ENCODE assay signal across 9 cellular contexts in the genomic region with DNA sequence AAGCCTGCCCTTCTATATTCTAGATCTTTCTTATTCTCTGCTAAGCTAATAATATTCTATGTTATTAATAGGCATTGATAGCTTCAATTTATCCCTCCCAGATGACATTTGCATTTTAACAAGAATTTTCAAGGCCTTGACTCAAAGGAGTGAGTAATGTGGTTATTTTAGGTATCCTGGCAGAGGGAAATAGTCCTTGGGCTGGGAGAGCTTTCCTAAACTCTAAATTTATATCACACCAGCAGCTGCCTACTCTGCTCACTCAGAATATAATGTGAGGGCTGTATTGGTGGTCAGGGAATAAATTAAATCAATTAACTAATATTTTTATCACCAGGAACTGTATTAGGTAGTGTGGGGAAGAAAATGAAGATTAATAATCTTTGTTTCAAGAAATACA.
"Had no signal": no experiment of that assay in that cellular context is flagged by ENCODE, and none has a peak within 500 bp of the region (broad histone marks: within the 10 kb centered on the region; RNA-seq: fewer than 3 reads in every experiment).

No MANE protein-coding gene starts in this region.

- H3K4me3 ChIP-seq: ascending aorta had no signal

- H3K27me3 Mint-ChIP-seq: type B pancreatic cell had no signal

- ATAC-seq: activated CD4-positive, CD25-positive, alpha-beta regulatory T cell treated with anti-CD3 and anti-CD28 coated beads, Interleukin-2, amount 50 U/mL, for 24 hours had no signal

- H3K27ac Mint-ChIP-seq: activated T-helper 1 cell treated with anti-CD3 and anti-CD28 coated beads, Interleukin-12 subunit alpha, Interleukin-12 subunit beta, Interleukin-2, Interleukin-4 antibody, amounts not matched to agents 30 ng/mL and 10 ng/mL and 1 ng/mL, durations not matched to agents 14 hours and 24 hours and 36 hours; type B pancreatic cell had no signal

- H3K4me1 Mint-ChIP-seq: neural crest cell had no signal

- H3K36me3 ChIP-seq: ascending aorta had no signal

- H3K4me1 ChIP-seq: ascending aorta had no signal

- DNase-seq: stimulated activated CD4-positive, alpha-beta T cell treated with anti-CD3 and anti-CD28 coated beads, Interleukin-4, amount 100 ng/mL, for 24 hours; stimulated activated CD8-positive, alpha-beta memory T cell treated with anti-CD3 and anti-CD28 coated beads, Interleukin-4, amount 100 ng/mL, for 48 hours; stimulated activated naive CD4-positive, alpha-beta T cell treated with Interleukin-2 at 50 U/mL for 16 hours; SW 1271 had no signal

- H3K4me3 Mint-ChIP-seq: activated T-helper 1 cell treated with anti-CD3 and anti-CD28 coated beads, Interleukin-12 subunit alpha, Interleukin-12 subunit beta, Interleukin-2, Interleukin-4 antibody, amounts not matched to agents 30 ng/mL and 10 ng/mL and 1 ng/mL, durations not matched to agents 14 hours and 24 hours and 36 hours; neural crest cell; type B pancreatic cell had no signal

- H3K27me3 ChIP-seq: ascending aorta had no signal

- H3K9me3 ChIP-seq: ascending aorta had no signal

- H3K36me3 Mint-ChIP-seq: type B pancreatic cell had no signal
